16 cellular contexts compared by ENCODE assay signal in genomic region chr12:123483602-123484273, GRCh38. TPM values are rescaled to one million over a fixed set of nuclear protein-coding genes. Genes with fewer than 3 reads are reported as not detected.
DNase-seq lines count a peak whose midpoint lies in the region; ATAC-seq, FAIRE-seq and TF ChIP-seq lines count a peak whose summit lies in the region.
"Had no signal": no experiment of that assay in that cellular context is flagged by ENCODE, and none has a peak within 500 bp of the region (broad histone marks: within the 10 kb centered on the region; RNA-seq: fewer than 3 reads in every experiment).

No MANE protein-coding gene starts in this region.

- TF ChIP-seq CTCF in GM12878 (IDR thresholded peaks at IDR 0.05 in 2 of 3, conservative IDR thresholded peaks at IDR 0.05 in 1 of 3; ENCODE audit: control insufficient read depth in 2 of 3, extremely low read depth in 1 of 3, insufficient read depth in 1 of 3, low read depth in 3 of 3, low read length in 3 of 3): no peak
- TF ChIP-seq CTCF in gastrocnemius medialis (IDR thresholded peaks at IDR 0.05 in 4 of 5, conservative IDR thresholded peaks at IDR 0.05 in 1 of 5): no peak

- FAIRE-seq in GM12878 (lab: Jason Lieb, UNC): no peak

- H3K79me2 ChIP-seq in GM12878 (ENCODE audit: control insufficient read depth, insufficient read depth, low read length): no peaks in the 10 kb centered on the region

- ATAC-seq in GM12878 (peak; percentile 40; the same call in 2 of the 3 replicates), gastrocnemius medialis (no peak), HG02571 (IDR thresholded peaks at IDR 0.05; ENCODE audit: unreplicated experiment) (no peak)
- ATAC-seq: lower lobe of right lung, sciatic nerve had no signal

- no peak overlapping the region for H3K27ac ChIP-seq in GM12878 (ENCODE audit: control insufficient read depth, insufficient read depth)
- peak overlapping the region; percentile 64 to 99 (median 98) for H3K27ac ChIP-seq in gastrocnemius medialis
- H3K27ac ChIP-seq: colonic mucosa, lower lobe of right lung had no signal

- no peak for TF ChIP-seq EP300 in GM12878 (IDR thresholded peaks at IDR 0.05; ENCODE audit: borderline replicate concordance in 1 of 2, control insufficient read depth in 1 of 2, low read depth in 2 of 2, low read length in 2 of 2)

- POLR2A ChIA-PET in GM12878 (lab: Charles Lee): no interaction called here

- no TSS peak for BruUV-seq in GM12878 (replicated peaks; lab: Mats Ljungman, UMichigan)

- CTCF ChIA-PET in GM12878 (lab: Yijun Ruan, JAX): no interaction called here

- H2AFZ ChIP-seq in GM12878 (ENCODE audit: control insufficient read depth, low read depth, low read length): no peak overlapping the region

- no peaks in the 10 kb centered on the region for H4K20me1 ChIP-seq in GM12878 (ENCODE audit: control insufficient read depth, insufficient read depth)

- peak; percentile 12 for DNase-seq in activated CD4-positive, alpha-beta T cell treated with anti-CD3 and anti-CD28 coated beads for 48 hours
- no peak for DNase-seq in activated CD4-positive, alpha-beta T cell treated with anti-CD3 and anti-CD28 coated beads for 1 hour
- DNase-seq in Jurkat, Clone E6-1 (ENCODE audit: low read depth, low spot score): peak; percentile 50
- no peak for DNase-seq in GM12878 (ENCODE audit: low read depth, low spot score)
- DNase-seq in gastrocnemius medialis: peak in 1 of 2 donors; percentile 31
- no peak for DNase-seq in NOMO-1 treated with dmso at 0.1 percent for 144 hours (lab: John Stamatoyannopoulos, UW; ENCODE audit: unreplicated experiment)
- DNase-seq in AG20443 (ENCODE audit: low spot score): no peak
- DNase-seq: 8988T, colonic mucosa, lower lobe of right lung, NCI-H2081, NCI-H774, SHP77 had no signal

- in situ Hi-C loops in GM12878 (cut with MboI): no loop called here
- in situ Hi-C loops in gastrocnemius medialis (cut with MboI; ENCODE audit: low sequenced_read_pairs in 4 of 4): no loop called here

- SMC1A ChIA-PET in GM12878 (lab: Charles Lee; ENCODE audit: uncharacterized antibody, unreplicated experiment): no interaction called here

- no peak for TF ChIP-seq RAD21 in GM12878 (IDR thresholded peaks at IDR 0.05; ENCODE audit: insufficient read depth, low read depth, low read length)

- H3K27me3 ChIP-seq in GM12878 (replicated peaks in 1 of 2; ENCODE audit: control insufficient read depth in 2 of 2, insufficient read depth in 2 of 2, low read length in 1 of 2): no peaks in the 10 kb centered on the region
- no peaks in the 10 kb centered on the region for H3K27me3 ChIP-seq in gastrocnemius medialis
- H3K27me3 ChIP-seq: colonic mucosa had no signal

- intact Hi-C loops in GM12878 (cut with micrococcal nuclease; ENCODE audit: unreplicated experiment): no loop called here
- intact Hi-C loops in gastrocnemius medialis (cut with DNase I; ENCODE audit: low total_unique reads): no loop called here

- RAD21 ChIA-PET in GM12878 (lab: Charles Lee; ENCODE audit: unreplicated experiment): interaction anchor here (0.8 kb wide), 1 partner anchor 246 kb away, joined by 3 read pairs; no protein-coding TSS in a partner anchor

- H3K9me3 ChIP-seq in GM12878 (replicated peaks; ENCODE audit: control insufficient read depth, insufficient read depth, low read length): no peaks in the 10 kb centered on the region
- H3K9me3 ChIP-seq in gastrocnemius medialis: no peaks in the 10 kb centered on the region
- H3K9me3 ChIP-seq: colonic mucosa, HAP-1, lower lobe of right lung had no signal

- no peak overlapping the region for H3K9ac ChIP-seq in GM12878 (ENCODE audit: control insufficient read depth, insufficient read depth, low read length)

- H3K4me1 ChIP-seq in GM12878 (ENCODE audit: control insufficient read depth, insufficient read depth, low read length) (no peaks in the 10 kb centered on the region), gastrocnemius medialis (peaks cover 16 to 17% of the 10 kb centered on the region in 2 donors)
- H3K4me1 ChIP-seq: colonic mucosa, HAP-1 had no signal

- TF ChIP-seq POLR2A in GM12878 (IDR thresholded peaks at IDR 0.05; ENCODE audit: low read depth, low read length) (no peak), gastrocnemius medialis (IDR thresholded peaks at IDR 0.05) (no peak)

- no peak overlapping the region for H3K4me2 ChIP-seq in GM12878 (ENCODE audit: control insufficient read depth, insufficient read depth)

- H3K36me3 ChIP-seq in GM12878 (ENCODE audit: control insufficient read depth in 2 of 2, insufficient read depth in 2 of 2, low read length in 1 of 2): no peaks in the 10 kb centered on the region
- peaks cover 0 to 15% of the 10 kb centered on the region in 2 donors for H3K36me3 ChIP-seq in gastrocnemius medialis
- H3K36me3 ChIP-seq: colonic mucosa had no signal

- WGBS in GM12878 (ENCODE audit: insufficient coverage, insufficient replicate concordance, low lambda C conversion rate, missing lambda C conversion rate): 30% methylated on average over 19 of the region's 19 CpGs

- H3K4me3 ChIP-seq in Jurkat, Clone E6-1 (ENCODE audit: low read length): 0 out of 2 replicates have a peak overlapping the region, but pooled peaks have one; percentile 2
- H3K4me3 ChIP-seq in GM12878: no peak overlapping the region
- no peak overlapping the region for H3K4me3 ChIP-seq in gastrocnemius medialis
- H3K4me3 ChIP-seq: colonic mucosa, HAP-1, lower lobe of right lung had no signal

TF ChIP-seq in GM12878, 131 proteins besides CTCF, POLR2A, EP300 and RAD21 (continues in another document):
- TF ChIP-seq BMI1 (IDR thresholded peaks at IDR 0.05; ENCODE audit: borderline replicate concordance) (no peak), SUPT20H (IDR thresholded peaks at IDR 0.05; ENCODE audit: borderline replicate concordance, control insufficient read depth, low read depth, low read length) (no peak), CHD1 (IDR thresholded peaks at IDR 0.05; ENCODE audit: low read depth, low read length) (no peak), CBX5 (IDR thresholded peaks at IDR 0.05; ENCODE audit: low read depth) (no peak)

RNA-seq across cellular contexts. Expression of gene SNRNP35, which starts 25.8 kb away (rescaled TPM):
- polyA plus RNA-seq in Jurkat, Clone E6-1 (2012; ENCODE audit: insufficient read depth, insufficient read length): 21.6 TPM
- total RNA-seq in GM12878 (2013; cell fraction: nucleolus; rRNA removed): 62.6 and 65.9 TPM in 2 replicates
- total RNA-seq in GM12878 (2014; rRNA removed): 23.6 and 27.2 TPM in 2 replicates
- 36.3 and 37.0 TPM in 2 replicates for total RNA-seq in GM12878 (2014; rRNA removed; fragmentation: Illumina TruSeq; extraction: Trizol)
- 17.7 and 21.6 TPM in 2 replicates for total RNA-seq in GM12878 (2021)
- polyA plus RNA-seq in GM12878 (2011; ENCODE audit: low read depth): 14.9 TPM
- polyA plus RNA-seq in GM12878 (2011; rRNA removed): 22.0 and 22.6 TPM in 2 replicates
- 18.9 and 20.0 TPM in 2 replicates for polyA plus RNA-seq in GM12878 (2011; cell fraction: cytosol; rRNA removed)
- polyA plus RNA-seq in GM12878 (2011; cell fraction: nucleus; rRNA removed): 12.5 and 19.1 TPM in 2 replicates
- 24.5 and 39.2 TPM in 2 replicates for polyA plus RNA-seq in GM12878 (2012)
- 41.0 and 46.9 TPM in 2 replicates for polyA plus RNA-seq in GM12878 (2014; fragmentation: Illumina TruSeq; extraction: Trizol)
- 10 to 100 TPM; 25.0 to 49.6 TPM for polyA plus RNA-seq in GM12878 (2014; fragmentation: Nextera tagmentation; extraction: Ambion mirVana)
- polyA plus RNA-seq in GM12878 (2014; rRNA removed): 28.7 and 33.1 TPM in 2 replicates
- 10 to 100 TPM; 27.0 to 31.0 TPM for polyA plus RNA-seq in GM12878 (2016; fragmentation: Nextera tagmentation; extraction: Ambion mirVana)
- polyA minus RNA-seq in GM12878 (2011; rRNA and poly(A)+ RNA removed): 16.5 and 19.9 TPM in 2 replicates
- polyA minus RNA-seq in GM12878 (2011; cell fraction: cytosol; rRNA and poly(A)+ RNA removed): 9.1 and 11.5 TPM in 2 replicates
- polyA minus RNA-seq in GM12878 (2011; cell fraction: nucleus; rRNA and poly(A)+ RNA removed): 12.3 and 26.5 TPM in 2 replicates
- total RNA-seq in gastrocnemius medialis: 10 to 100 TPM; 22.6 to 40.4 (median 23.5) TPM

RNA-seq across cellular contexts. Expression of gene RILPL2, which starts 47.3 kb away (rescaled TPM):
- 6.9 TPM for polyA plus RNA-seq in Jurkat, Clone E6-1 (2012; ENCODE audit: insufficient read depth, insufficient read length)
- total RNA-seq in GM12878 (2013; cell fraction: nucleolus; rRNA removed): 14.7 and 14.8 TPM in 2 replicates
- total RNA-seq in GM12878 (2014; rRNA removed): 18.9 and 19.2 TPM in 2 replicates
- total RNA-seq in GM12878 (2014; rRNA removed; fragmentation: Illumina TruSeq; extraction: Trizol): 16.9 and 17.8 TPM in 2 replicates
- total RNA-seq in GM12878 (2021): 18.7 and 19.2 TPM in 2 replicates
- polyA plus RNA-seq in GM12878 (2011; ENCODE audit: low read depth): 11.1 TPM
- polyA plus RNA-seq in GM12878 (2011; rRNA removed): 21.8 and 23.9 TPM in 2 replicates
- 17.7 and 21.6 TPM in 2 replicates for polyA plus RNA-seq in GM12878 (2011; cell fraction: cytosol; rRNA removed)
- 7.4 and 9.1 TPM in 2 replicates for polyA plus RNA-seq in GM12878 (2011; cell fraction: nucleus; rRNA removed)
- 17.7 and 21.4 TPM in 2 replicates for polyA plus RNA-seq in GM12878 (2012)
- 15.8 and 20.3 TPM in 2 replicates for polyA plus RNA-seq in GM12878 (2014; fragmentation: Illumina TruSeq; extraction: Trizol)
- 1 to 10 TPM; 3.5 to 8.3 TPM for polyA plus RNA-seq in GM12878 (2014; fragmentation: Nextera tagmentation; extraction: Ambion mirVana)
- polyA plus RNA-seq in GM12878 (2014; rRNA removed): 23.2 and 24.0 TPM in 2 replicates
- 10 to 100 TPM; 36.9 to 38.5 TPM for polyA plus RNA-seq in GM12878 (2016; fragmentation: Nextera tagmentation; extraction: Ambion mirVana)
- 8.3 and 9.7 TPM in 2 replicates for polyA minus RNA-seq in GM12878 (2011; rRNA and poly(A)+ RNA removed)
- polyA minus RNA-seq in GM12878 (2011; cell fraction: cytosol; rRNA and poly(A)+ RNA removed): 5.8 and 6.0 TPM in 2 replicates
- 2.4 and 4.4 TPM in 2 replicates for polyA minus RNA-seq in GM12878 (2011; cell fraction: nucleus; rRNA and poly(A)+ RNA removed)
- 1 to 10 TPM; 1.2 to 2.0 (median 1.7) TPM for total RNA-seq in gastrocnemius medialis

RNA-seq across cellular contexts. Expression of gene RILPL1, which starts 49.8 kb away (rescaled TPM):
- 2.7 TPM for polyA plus RNA-seq in Jurkat, Clone E6-1 (2012; ENCODE audit: insufficient read depth, insufficient read length)
- 4.2 and 5.1 TPM in 2 replicates for total RNA-seq in GM12878 (2013; cell fraction: nucleolus; rRNA removed)
- total RNA-seq in GM12878 (2014; rRNA removed): 0.23 and 0.65 TPM in 2 replicates
- 0.18 and 0.27 TPM in 2 replicates for total RNA-seq in GM12878 (2014; rRNA removed; fragmentation: Illumina TruSeq; extraction: Trizol)
- 0.41 and 0.56 TPM in 2 replicates for total RNA-seq in GM12878 (2021)
- 0.45 TPM for polyA plus RNA-seq in GM12878 (2011; ENCODE audit: low read depth)
- polyA plus RNA-seq in GM12878 (2011; rRNA removed): 0.61 and 0.73 TPM in 2 replicates
- polyA plus RNA-seq in GM12878 (2011; cell fraction: cytosol; rRNA removed): 0.34 and 0.38 TPM in 2 replicates
- 1.4 and 1.5 TPM in 2 replicates for polyA plus RNA-seq in GM12878 (2011; cell fraction: nucleus; rRNA removed)
- polyA plus RNA-seq in GM12878 (2012): 0.86 and 0.91 TPM in 2 replicates
- 0.35 TPM in 1 of 2 replicates, not detected in the other for polyA plus RNA-seq in GM12878 (2014; fragmentation: Illumina TruSeq; extraction: Trizol)
- polyA plus RNA-seq in GM12878 (2014; fragmentation: Nextera tagmentation; extraction: Ambion mirVana): under 1 TPM; 0.07 to 0.14 TPM
- 0.47 and 0.57 TPM in 2 replicates for polyA plus RNA-seq in GM12878 (2014; rRNA removed)
- polyA plus RNA-seq in GM12878 (2016; fragmentation: Nextera tagmentation; extraction: Ambion mirVana): under 1 TPM; 0.05 to 0.11 TPM
- 0.22 and 0.57 TPM in 2 replicates for polyA minus RNA-seq in GM12878 (2011; rRNA and poly(A)+ RNA removed)
- polyA minus RNA-seq in GM12878 (2011; cell fraction: cytosol; rRNA and poly(A)+ RNA removed): 0.83 and 1.6 TPM in 2 replicates
- 0.48 and 0.73 TPM in 2 replicates for polyA minus RNA-seq in GM12878 (2011; cell fraction: nucleus; rRNA and poly(A)+ RNA removed)
- total RNA-seq in gastrocnemius medialis: 10 to 100 TPM; 33.4 to 65.3 (median 40.6) TPM

Comparison
In these comparisons a context has a peak if more than half of its experiments do, and no peak if none do; other contexts are left out.
1. DNase-seq: peak in activated CD4-positive, alpha-beta T cell treated with anti-CD3 and anti-CD28 coated beads for 48 hours (single experiment) and Jurkat, Clone E6-1 (single experiment); none in activated CD4-positive, alpha-beta T cell treated with anti-CD3 and anti-CD28 coated beads for 1 hour (single experiment), GM12878 (single experiment), NOMO-1 treated with dmso at 0.1 percent for 144 hours (single experiment) and AG20443 (single experiment).
2. RNA of gene RILPL2, which starts 47.3 kb away (total RNA-seq): 14.7 to 19.2 TPM in GM12878; 1.2 to 2.0 TPM in gastrocnemius medialis; every median in the first group is over 4 times any median in the second.
3. RNA of gene RILPL1, which starts 49.8 kb away (total RNA-seq): 33.4 to 65.3 TPM in gastrocnemius medialis; 0.18 to 5.1 TPM in GM12878; every median in the first group is over 4 times any median in the second.